8 cellular contexts compared by ENCODE assay signal in genomic region chr22:43150731-43151206, GRCh38. TPM values are rescaled to one million over a fixed set of nuclear protein-coding genes. Genes with fewer than 3 reads are reported as not detected.
DNase-seq lines count a peak whose midpoint lies in the region; ATAC-seq and TF ChIP-seq lines count a peak whose summit lies in the region.

No MANE protein-coding gene starts in this region.

- H3K27ac Mint-ChIP-seq in CD14-positive monocyte = peak overlapping the region; percentile 88 to 96 (median 94)
- H3K27ac Mint-ChIP-seq in endothelial cell (ENCODE audit: unreplicated experiment) = no peak overlapping the region

- no peak overlapping the region for H3K9ac ChIP-seq in neuronal stem cell (ENCODE audit: low read depth, low read length, poor library complexity)

- BruUV-seq in OCI-LY7 (replicated peaks; lab: Mats Ljungman, UMichigan) = no TSS peak

- CTCF ChIA-PET in OCI-LY7 (lab: Charles Lee; ENCODE audit: unreplicated experiment) = no interaction called here

- H3K4me1 ChIP-seq in OCI-LY7 (ENCODE audit: insufficient read depth, low read length, poor library complexity, severe bottlenecking) (peaks cover 40% of the 10 kb centered on the region), neuronal stem cell (ENCODE audit: control insufficient read depth in 2 of 2, insufficient read depth in 1 of 2, low read depth in 1 of 2, low read length in 2 of 2) (peaks cover 8 to 13% of the 10 kb centered on the region in 2 donors)

- no peak overlapping the region for H4K91ac ChIP-seq in neuronal stem cell (ENCODE audit: low read depth, low read length, poor library complexity)

- peaks cover 69% of the 10 kb centered on the region for H3K4me1 Mint-ChIP-seq in CD14-positive monocyte
- peaks cover 12% of the 10 kb centered on the region for H3K4me1 Mint-ChIP-seq in endothelial cell (ENCODE audit: unreplicated experiment)

- H2BK12ac ChIP-seq in neuronal stem cell (ENCODE audit: low read length) = no peak overlapping the region

- H3K79me2 ChIP-seq in OCI-LY7 (ENCODE audit: insufficient read depth, low read depth, low read length) = no peaks in the 10 kb centered on the region

- ATAC-seq in HG02571 (IDR thresholded peaks at IDR 0.05; ENCODE audit: unreplicated experiment) = no peak

- H3K27me3 Mint-ChIP-seq in CD14-positive monocyte (ENCODE audit: low read depth in 3 of 3) (no peaks in the 10 kb centered on the region), endothelial cell (ENCODE audit: unreplicated experiment) (peaks cover 7% of the 10 kb centered on the region)

- no peak overlapping the region for H3K14ac ChIP-seq in neuronal stem cell (ENCODE audit: low read length)

- H3K27ac ChIP-seq in OCI-LY7 (ENCODE audit: low read depth, low read length, poor library complexity, severe bottlenecking) (no peak overlapping the region), neuronal stem cell (replicated peaks; ENCODE audit: low read length) (no peak overlapping the region)

- H3K36me3 Mint-ChIP-seq in CD14-positive monocyte = peaks cover 0 to 8% of the 10 kb centered on the region in 2 donors
- no peaks in the 10 kb centered on the region for H3K36me3 Mint-ChIP-seq in endothelial cell (ENCODE audit: low read depth, unreplicated experiment)

- H2BK120ac ChIP-seq in neuronal stem cell (ENCODE audit: low read depth, low read length) = no peak overlapping the region

- H3K4ac ChIP-seq in neuronal stem cell (ENCODE audit: low read length) = no peak overlapping the region

- peak overlapping the region; percentile 56 for H3K18ac ChIP-seq in neuronal stem cell (ENCODE audit: low read length)

- H3K36me3 ChIP-seq in OCI-LY7 (ENCODE audit: insufficient read depth, low read length) (no peaks in the 10 kb centered on the region), neuronal stem cell (replicated peaks in 1 of 2; ENCODE audit: control insufficient read depth in 2 of 2, insufficient read depth in 2 of 2, low read length in 2 of 2) (no peaks in the 10 kb centered on the region)

- no peak overlapping the region for H2BK5ac ChIP-seq in neuronal stem cell (ENCODE audit: low read length)

- H3K79me1 ChIP-seq in neuronal stem cell (ENCODE audit: low read depth, low read length) = peaks cover 3% of the 10 kb centered on the region

- H3K4me3 Mint-ChIP-seq in CD14-positive monocyte = peak overlapping the region; percentile 85 to 92
- H3K4me3 Mint-ChIP-seq in endothelial cell (ENCODE audit: unreplicated experiment) = peak overlapping the region; percentile 90

- H2AFZ ChIP-seq in OCI-LY7 (ENCODE audit: low read length) (peak overlapping the region; percentile 15; the same call in 1 of the 2 replicates), neuronal stem cell (ENCODE audit: low read length) (peak overlapping the region; percentile 55)

- H4K8ac ChIP-seq in neuronal stem cell (ENCODE audit: low read depth, low read length) = no peak overlapping the region

- DNase-seq in CD14-positive monocyte (ENCODE audit: low spot score) = no peak
- DNase-seq in OCI-LY7 (ENCODE audit: low spot score) = no peak
- DNase-seq in endothelial cell (ENCODE audit: low spot score) = no peak
- no peak for DNase-seq in neuronal stem cell (ENCODE audit: low spot score)
- DNase-seq in NK-92 treated with Interleukin-12 subunit alpha and Interleukin-12 subunit beta, amount 100 ng/mL, for 24 hours (lab: John Stamatoyannopoulos, UW) = no peak
- DNase-seq in SW480 (ENCODE audit: low spot score) = no peak
- DNase-seq in head of caudate nucleus = no peak

- WGBS in neuronal stem cell (ENCODE audit: extremely low coverage in 2 of 2, insufficient read length in 2 of 2, insufficient replicate concordance in 1 of 2), 2 donors = no CpG with 5 or more reads among the region's 15 CpGs

- H3K23ac ChIP-seq in neuronal stem cell (ENCODE audit: low read depth, low read length, poor library complexity) = peak overlapping the region; percentile 37

- H3K9me3 Mint-ChIP-seq in CD14-positive monocyte (peaks cover 0 to under 1% (median 0%) of the 10 kb centered on the region in 7 donors), endothelial cell (ENCODE audit: unreplicated experiment) (no peaks in the 10 kb centered on the region)

- peak overlapping the region; percentile 68 for H3K4me3 ChIP-seq in OCI-LY7 (ENCODE audit: low read depth, low read length, poor library complexity, severe bottlenecking)
- peak overlapping the region; percentile 29 to 79 for H3K4me3 ChIP-seq in neuronal stem cell (ENCODE audit: low read length in 2 of 2)

- peak overlapping the region; percentile 62 for H2BK15ac ChIP-seq in neuronal stem cell (ENCODE audit: low read length)

- peak overlapping the region; percentile 98 for H2AK5ac ChIP-seq in neuronal stem cell (ENCODE audit: low read depth, low read length)

- no peaks in the 10 kb centered on the region for H3K9me2 ChIP-seq in OCI-LY7 (ENCODE audit: insufficient read depth, low read length)

- intact Hi-C loops in CD14-positive monocyte (cut with micrococcal nuclease) (loop anchor here in 1 of 2 donors (5.0 to 10.0 kb wide), 4 partner anchors 37 to 533 kb away; partner anchors contain the start of genes PACSIN2 and TTLL12), OCI-LY7 (cut with micrococcal nuclease; ENCODE audit: unreplicated experiment) (no loop called here), head of caudate nucleus (cut with DNase I) (loop anchor here (5.0 kb wide), 1 partner anchor 37 kb away; the partner anchor contains the start of gene TTLL12)

- no peaks in the 10 kb centered on the region for H4K20me1 ChIP-seq in OCI-LY7 (ENCODE audit: insufficient read depth, low read length)

- TF ChIP-seq CTCF in CD14-positive monocyte (IDR thresholded peaks at IDR 0.05) (no peak), OCI-LY7 (conservative IDR thresholded peaks at IDR 0.05; ENCODE audit: low read length) (no peak), endothelial cell (IDR thresholded peaks at IDR 0.05; ENCODE audit: unreplicated experiment) (no peak)

- no peaks in the 10 kb centered on the region for H3K9me3 ChIP-seq in OCI-LY7 (ENCODE audit: low read length)
- H3K9me3 ChIP-seq in neuronal stem cell (replicated peaks in 1 of 2; ENCODE audit: control insufficient read depth in 2 of 2, insufficient read depth in 1 of 2, low read depth in 1 of 2, low read length in 2 of 2) = peaks cover 0 to 7% of the 10 kb centered on the region in 2 donors

- peaks cover 4 to 23% (median 23%) of the 10 kb centered on the region in 3 experiments for H3K27me3 ChIP-seq in neuronal stem cell (ENCODE audit: control insufficient read depth in 3 of 3, insufficient read depth in 3 of 3, low read depth in 1 of 3, low read length in 3 of 3)

- H3K4me2 ChIP-seq in OCI-LY7 (ENCODE audit: low read length) (peak overlapping the region; percentile 64), neuronal stem cell (ENCODE audit: insufficient read depth, low read length, poor library complexity, severe bottlenecking) (peak overlapping the region; percentile 86)

- POLR2A ChIA-PET in OCI-LY7 (lab: Charles Lee) = interaction anchor here (0.6 kb wide), 1 partner anchor 1961 kb away, joined by 5 read pairs; no protein-coding TSS in a partner anchor

RNA-seq across cellular contexts. Expression of gene TSPO, which starts 0.6 kb away (rescaled TPM):
- 1,000 to 10,000 TPM; 2,230 to 2,663 TPM for polyA plus RNA-seq in CD14-positive monocyte
- 47.1 and 59.6 TPM in 2 replicates for total RNA-seq in OCI-LY7 (2014; rRNA removed; shearing (Covaris generic))
- total RNA-seq in OCI-LY7 (2022) = 55.5 and 69.9 TPM in 2 replicates
- total RNA-seq in endothelial cell (ENCODE audit: unreplicated experiment) = 38.9 TPM
- 13.7 TPM for polyA plus RNA-seq in neuronal stem cell (2013, experiment 1 of 2)
- polyA plus RNA-seq in neuronal stem cell (2013, experiment 2 of 2) = 13.8 TPM

RNA-seq across cellular contexts. Expression of gene MCAT, which starts 7.6 kb away (rescaled TPM):
- polyA plus RNA-seq in CD14-positive monocyte = 1 to 10 TPM; 6.8 to 8.9 TPM
- total RNA-seq in OCI-LY7 (2014; rRNA removed; shearing (Covaris generic)) = 28.4 and 30.6 TPM in 2 replicates
- total RNA-seq in OCI-LY7 (2022) = 23.1 and 33.2 TPM in 2 replicates
- total RNA-seq in endothelial cell (ENCODE audit: unreplicated experiment) = 10.3 TPM
- 14.6 TPM for polyA plus RNA-seq in neuronal stem cell (2013, experiment 1 of 2)
- 12.4 TPM for polyA plus RNA-seq in neuronal stem cell (2013, experiment 2 of 2)

RNA-seq across cellular contexts. Expression of gene TTLL12, which starts 36.2 kb away (rescaled TPM):
- polyA plus RNA-seq in CD14-positive monocyte = 10 to 100 TPM; 16.5 to 16.6 TPM
- total RNA-seq in OCI-LY7 (2014; rRNA removed; shearing (Covaris generic)) = 66.7 and 71.5 TPM in 2 replicates
- total RNA-seq in OCI-LY7 (2022) (62.6 and 66.5 TPM in 2 replicates), endothelial cell (ENCODE audit: unreplicated experiment) (15.1 TPM)
- polyA plus RNA-seq in neuronal stem cell (2013, experiment 1 of 2) = 35.3 TPM
- 37.1 TPM for polyA plus RNA-seq in neuronal stem cell (2013, experiment 2 of 2)

RNA-seq across cellular contexts. Expression of gene BIK, which starts 40.2 kb away (rescaled TPM):
- polyA plus RNA-seq in CD14-positive monocyte = 1 to 10 TPM; 3.1 TPM
- total RNA-seq in OCI-LY7 (2014; rRNA removed; shearing (Covaris generic)) = 104 and 143 TPM in 2 replicates
- total RNA-seq in OCI-LY7 (2022) (67.6 and 88.4 TPM in 2 replicates), endothelial cell (ENCODE audit: unreplicated experiment) (0.97 TPM)
- polyA plus RNA-seq in neuronal stem cell (2013, experiment 1 of 2) = 1.3 TPM
- 1.0 TPM for polyA plus RNA-seq in neuronal stem cell (2013, experiment 2 of 2)
